Comparison of ENCODE assay signal across 9 cellular contexts in genomic region chr15:75307778-75308390, GRCh38. TPM values are rescaled to one million over a fixed set of nuclear protein-coding genes. Genes with fewer than 3 reads are reported as not detected.
DNase-seq lines count a peak whose midpoint lies in the region; ATAC-seq and TF ChIP-seq lines count a peak whose summit lies in the region.
"Had no signal": no experiment of that assay in that cellular context is flagged by ENCODE, and none has a peak within 500 bp of the region (broad histone marks: within the 10 kb centered on the region; RNA-seq: fewer than 3 reads in every experiment).

No MANE protein-coding gene starts in this region.

- H3K27me3 ChIP-seq in CD8-positive, alpha-beta T cell (ENCODE audit: insufficient read depth, low read length), result no peaks in the 10 kb centered on the region
- peaks cover 49% of the 10 kb centered on the region for H3K27me3 ChIP-seq in GM23248 (replicated peaks; ENCODE audit: insufficient read depth)
- no peaks in the 10 kb centered on the region for H3K27me3 ChIP-seq in right lobe of liver
- peaks cover 0 to 21% of the 10 kb centered on the region in 2 donors for H3K27me3 ChIP-seq in tibial artery

- H3K9me2 ChIP-seq in GM23248 (ENCODE audit: insufficient read depth), result no peaks in the 10 kb centered on the region

- no peak for TF ChIP-seq POLR2A in right lobe of liver (IDR thresholded peaks at IDR 0.05)

- no peak overlapping the region for H3K9ac ChIP-seq in GM23248

- H3K27me3 Mint-ChIP-seq in CD8-positive, alpha-beta T cell (ENCODE audit: low read depth), result peaks cover 17% of the 10 kb centered on the region
- H3K27me3 Mint-ChIP-seq in T-helper 2 cell treated with Interferon-gamma antibody and Interleukin-4, amounts not matched to agents 5 μg/mL and 100 μg/mL, for 36 hours (ENCODE audit: low read depth), result peaks cover 47% of the 10 kb centered on the region

- H3K4me1 Mint-ChIP-seq in CD8-positive, alpha-beta T cell (ENCODE audit: low read depth), result no peaks in the 10 kb centered on the region
- peaks cover 2% of the 10 kb centered on the region for H3K4me1 Mint-ChIP-seq in T-helper 2 cell treated with Interferon-gamma antibody and Interleukin-4, amounts not matched to agents 5 μg/mL and 100 μg/mL, for 36 hours (ENCODE audit: low read depth)

- no peaks in the 10 kb centered on the region for H3K9me3 Mint-ChIP-seq in CD8-positive, alpha-beta T cell
- no peaks in the 10 kb centered on the region for H3K9me3 Mint-ChIP-seq in T-helper 2 cell treated with Interferon-gamma antibody and Interleukin-4, amounts not matched to agents 5 μg/mL and 100 μg/mL, for 36 hours

- H3K4me2 ChIP-seq in GM23248 (ENCODE audit: unreplicated experiment), result no peak overlapping the region

- H3K4me3 ChIP-seq in CD8-positive, alpha-beta T cell (ENCODE audit: low read depth, low read length), result no peak overlapping the region
- H3K4me3 ChIP-seq in GM23248, result no peak overlapping the region
- H3K4me3 ChIP-seq in astrocyte of the cerebellum (ENCODE audit: low read depth, low read length), result no peak overlapping the region
- H3K4me3 ChIP-seq in right lobe of liver, result no peak overlapping the region
- H3K4me3 ChIP-seq in tibial artery, result no peak overlapping the region

- ATAC-seq in CD8-positive, alpha-beta T cell, result no peak
- ATAC-seq in right lobe of liver (peak; percentile 88 to 99 (median 94)), GM18868 (IDR thresholded peaks at IDR 0.05; ENCODE audit: unreplicated experiment) (no peak)

- no peaks in the 10 kb centered on the region for H3K36me3 Mint-ChIP-seq in CD8-positive, alpha-beta T cell
- H3K36me3 Mint-ChIP-seq in T-helper 2 cell treated with Interferon-gamma antibody and Interleukin-4, amounts not matched to agents 5 μg/mL and 100 μg/mL, for 36 hours (ENCODE audit: low read depth), result no peaks in the 10 kb centered on the region

- no peak overlapping the region for H3K27ac ChIP-seq in CD8-positive, alpha-beta T cell (ENCODE audit: low read depth, low read length)
- H3K27ac ChIP-seq in GM23248 (no peak overlapping the region), right lobe of liver (no peak overlapping the region), tibial artery (no peak overlapping the region)

- no peak overlapping the region for H2AFZ ChIP-seq in GM23248

- no peaks in the 10 kb centered on the region for H3K9me3 ChIP-seq in CD8-positive, alpha-beta T cell (ENCODE audit: low read length)
- no peaks in the 10 kb centered on the region for H3K9me3 ChIP-seq in GM23248 (ENCODE audit: low read depth)
- H3K9me3 ChIP-seq in right lobe of liver, result no peaks in the 10 kb centered on the region
- no peaks in the 10 kb centered on the region for H3K9me3 ChIP-seq in tibial artery

- no peak overlapping the region for H3K4me3 Mint-ChIP-seq in CD8-positive, alpha-beta T cell
- H3K4me3 Mint-ChIP-seq in T-helper 2 cell treated with Interferon-gamma antibody and Interleukin-4, amounts not matched to agents 5 μg/mL and 100 μg/mL, for 36 hours, result no peak overlapping the region

- CTCF ChIA-PET in CD8-positive, alpha-beta T cell (lab: Charles Lee), result no interaction called here

- H3K36me3 ChIP-seq in CD8-positive, alpha-beta T cell (ENCODE audit: insufficient read depth, low read length), result no peaks in the 10 kb centered on the region
- H3K36me3 ChIP-seq in GM23248 (ENCODE audit: low read depth) (no peaks in the 10 kb centered on the region), right lobe of liver (no peaks in the 10 kb centered on the region), tibial artery (no peaks in the 10 kb centered on the region)

- TF ChIP-seq CTCF in CD8-positive, alpha-beta T cell (IDR thresholded peaks at IDR 0.05), result peak; percentile 14
- TF ChIP-seq CTCF in astrocyte of the cerebellum (IDR thresholded peaks at IDR 0.05; ENCODE audit: low read depth, low read length, missing control alignments) (peak; percentile 48), right lobe of liver (IDR thresholded peaks at IDR 0.05) (peak; percentile 48 to 67 (median 56)), tibial artery (IDR thresholded peaks at IDR 0.05) (peak in 1 of 2 experiments; percentile 9)

- H3K79me2 ChIP-seq in GM23248 (ENCODE audit: insufficient read depth), result no peaks in the 10 kb centered on the region

- H4K20me1 ChIP-seq in GM23248 (ENCODE audit: insufficient read depth), result no peaks in the 10 kb centered on the region

- no peaks in the 10 kb centered on the region for H3K4me1 ChIP-seq in CD8-positive, alpha-beta T cell (ENCODE audit: insufficient read depth, low read length)
- H3K4me1 ChIP-seq in GM23248 (ENCODE audit: insufficient read depth), result no peaks in the 10 kb centered on the region; the same call in 1 of the 2 replicates
- no peaks in the 10 kb centered on the region for H3K4me1 ChIP-seq in right lobe of liver
- H3K4me1 ChIP-seq in tibial artery, result no peaks in the 10 kb centered on the region

- WGBS in GM23248 (ENCODE audit: low coverage in 1 of 2, low lambda C conversion rate in 2 of 2, missing lambda C conversion rate in 2 of 2), 2 experiments, result 35 to 38% methylated on average over 15 of the region's 15 CpGs
- 34% methylated on average over 12 of the region's 15 CpGs for WGBS in right lobe of liver (ENCODE audit: insufficient coverage, low coverage, low lambda C conversion rate, missing lambda C conversion rate)

- no peaks in the 10 kb centered on the region for H3F3A ChIP-seq in GM23248 (ENCODE audit: insufficient read depth)

- DNase-seq in CD8-positive, alpha-beta T cell, result no peak
- peak; percentile 41 for DNase-seq in GM23248
- peak; percentile 64 for DNase-seq in NCI-H774 (lab: John Stamatoyannopoulos, UW)
- no peak for DNase-seq in astrocyte of the cerebellum (ENCODE audit: low read depth)
- DNase-seq in right lobe of liver, result peak; percentile 68 to 78 (median 68)
- no peak for DNase-seq in tibial artery
- DNase-seq in T-helper 2 cell treated with Interferon-gamma antibody and Interleukin-4, amounts not matched to agents 5 μg/mL and 100 μg/mL, for 36 hours (ENCODE audit: low spot score), result no peak

- in situ Hi-C loops in GM23248 (cut with MboI) (no loop called here), astrocyte of the cerebellum (cut with HindIII; ENCODE audit: low sequenced_read_pairs) (no loop called here)

- intact Hi-C loops in CD8-positive, alpha-beta T cell (cut with DNase I, micrococcal nuclease), result loop anchor here in 1 of 2 experiments (5.0 kb wide), 1 partner anchor 281 kb away; no protein-coding TSS in a partner anchor
- intact Hi-C loops in right lobe of liver (cut with DNase I) (loop anchor here (10.0 kb wide), 2 partner anchors 283 to 293 kb away; partner anchors contain the start of gene PPCDC (in 1 of the 2)), tibial artery (cut with DNase I; ENCODE audit: low total_unique reads) (no loop called here)

- no peak overlapping the region for H3K27ac Mint-ChIP-seq in CD8-positive, alpha-beta T cell
- no peak overlapping the region for H3K27ac Mint-ChIP-seq in T-helper 2 cell treated with Interferon-gamma antibody and Interleukin-4, amounts not matched to agents 5 μg/mL and 100 μg/mL, for 36 hours

- POLR2A ChIA-PET in CD8-positive, alpha-beta T cell (lab: Charles Lee), result no interaction called here

RNA-seq across cellular contexts. Expression of gene GOLGA6D, which starts 25.2 kb away (rescaled TPM):
- under 1 TPM in 1 of 2 experiments, not detected in 1; 0.14 TPM for total RNA-seq in CD8-positive, alpha-beta T cell
- total RNA-seq in GM23248 (2014; rRNA removed; shearing (Covaris generic)), result not detected in 2 replicates
- polyA plus RNA-seq in GM23248 (2016; fragmentation: Nextera tagmentation; extraction: Ambion mirVana), result not detected in 2 replicates
- total RNA-seq in right lobe of liver, result under 1 TPM in 5 of 6 experiments, not detected in 1; 0.12 to 0.49 (median 0.27) TPM
- total RNA-seq: urinary bladder had no signal
- polyA plus RNA-seq: urinary bladder had no signal

RNA-seq across cellular contexts. Expression of gene COMMD4, which starts 28.0 kb away (rescaled TPM):
- total RNA-seq in CD8-positive, alpha-beta T cell, result 10 to 100 TPM; 10.1 to 10.2 TPM
- total RNA-seq in GM23248 (2014; rRNA removed; shearing (Covaris generic)), result 82.0 and 96.5 TPM in 2 replicates
- polyA plus RNA-seq in GM23248 (2016; fragmentation: Nextera tagmentation; extraction: Ambion mirVana), result 80.9 and 82.5 TPM in 2 replicates
- 10 to 100 TPM; 25.6 to 57.0 (median 41.6) TPM for total RNA-seq in right lobe of liver

RNA-seq across cellular contexts. Expression of gene NEIL1, which starts 39.0 kb away (rescaled TPM):
- 10 to 100 TPM; 27.1 to 29.5 TPM for total RNA-seq in CD8-positive, alpha-beta T cell
- 2.9 and 15.9 TPM in 2 replicates for total RNA-seq in GM23248 (2014; rRNA removed; shearing (Covaris generic))
- polyA plus RNA-seq in GM23248 (2016; fragmentation: Nextera tagmentation; extraction: Ambion mirVana), result 2.6 and 3.9 TPM in 2 replicates
- total RNA-seq in right lobe of liver, result 10 to 100 TPM; 16.6 to 32.7 (median 23.7) TPM

RNA-seq across cellular contexts. Expression of gene GOLGA6C, which starts 49.8 kb away (rescaled TPM):
- total RNA-seq in CD8-positive, alpha-beta T cell, result not detected
- not detected in 2 replicates for total RNA-seq in GM23248 (2014; rRNA removed; shearing (Covaris generic))
- not detected in 2 replicates for polyA plus RNA-seq in GM23248 (2016; fragmentation: Nextera tagmentation; extraction: Ambion mirVana)
- total RNA-seq in right lobe of liver, result under 1 TPM in 3 of 6 experiments, not detected in 3; 0.19 to 0.51 (median 0.22) TPM
- total RNA-seq: urinary bladder had no signal
- polyA plus RNA-seq: urinary bladder had no signal

Comparison
In these comparisons a context has a peak if more than half of its experiments do, and no peak if none do; other contexts are left out.
1. ATAC-seq: peak in right lobe of liver (4 of 4); none in CD8-positive, alpha-beta T cell (single experiment) and GM18868 (single experiment).
2. DNase-seq: peak in GM23248 (single experiment), NCI-H774 (single experiment) and right lobe of liver (3 of 3); none in CD8-positive, alpha-beta T cell (0 of 7), astrocyte of the cerebellum (single experiment), tibial artery (0 of 2) and T-helper 2 cell treated with Interferon-gamma antibody and Interleukin-4, amounts not matched to agents 5 μg/mL and 100 μg/mL, for 36 hours (single experiment).